ENCODE assay signal across 1 cellular context in the genomic region with DNA sequence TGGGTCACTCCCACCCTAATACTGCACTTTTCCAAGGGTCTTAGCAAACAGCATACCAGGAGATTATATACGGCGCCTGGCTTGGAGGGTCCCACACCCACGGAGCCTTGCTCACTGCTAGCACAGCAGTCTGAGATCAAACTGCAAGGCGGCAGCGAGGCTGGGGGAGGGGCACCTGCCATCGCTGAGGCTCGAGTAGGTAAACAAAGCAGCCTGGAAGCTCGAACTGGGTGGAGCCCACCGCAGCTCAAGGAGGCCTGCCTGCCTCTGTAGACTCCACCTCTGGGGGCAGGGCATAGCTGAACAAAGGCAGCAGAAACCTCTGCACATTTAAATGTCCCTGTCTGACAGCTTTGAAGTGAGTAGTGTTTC.
A peak's percentile ranks its signal among the peaks of the same experiment; 100 is the strongest.
TF ChIP-seq lines count a peak whose summit lies in the region.

No MANE protein-coding gene starts in this region.

TF ChIP-seq in HepG2, 621 proteins besides CTCF, POLR2A, EP300 and RAD21 (continues in another document):
- TF ChIP-seq KDM5B (CRISPR knock-in tag; IDR thresholded peaks at IDR 0.05; ENCODE audit: borderline replicate concordance), result 0 out of 2 replicates have a peak, but pooled peaks have one; percentile 37
- TF ChIP-seq HNF4A (CRISPR knock-in tag; IDR thresholded peaks at IDR 0.05), result 0 out of 2 replicates have a peak, but pooled peaks have one; percentile 16
- TF ChIP-seq, protein P1, sequence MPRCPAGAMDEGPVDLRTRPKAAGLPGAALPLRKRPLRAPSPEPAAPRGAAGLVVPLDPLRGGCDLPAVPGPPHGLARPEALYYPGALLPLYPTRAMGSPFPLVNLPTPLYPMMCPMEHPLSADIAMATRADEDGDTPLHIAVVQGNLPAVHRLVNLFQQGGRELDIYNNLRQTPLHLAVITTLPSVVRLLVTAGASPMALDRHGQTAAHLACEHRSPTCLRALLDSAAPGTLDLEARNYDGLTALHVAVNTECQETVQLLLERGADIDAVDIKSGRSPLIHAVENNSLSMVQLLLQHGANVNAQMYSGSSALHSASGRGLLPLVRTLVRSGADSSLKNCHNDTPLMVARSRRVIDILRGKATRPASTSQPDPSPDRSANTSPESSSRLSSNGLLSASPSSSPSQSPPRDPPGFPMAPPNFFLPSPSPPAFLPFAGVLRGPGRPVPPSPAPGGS (CRISPR knock-in tag; IDR thresholded peaks at IDR 0.05), result 0 out of 2 replicates have a peak, but pooled peaks have one; percentile 37
- TF ChIP-seq, protein P2, sequence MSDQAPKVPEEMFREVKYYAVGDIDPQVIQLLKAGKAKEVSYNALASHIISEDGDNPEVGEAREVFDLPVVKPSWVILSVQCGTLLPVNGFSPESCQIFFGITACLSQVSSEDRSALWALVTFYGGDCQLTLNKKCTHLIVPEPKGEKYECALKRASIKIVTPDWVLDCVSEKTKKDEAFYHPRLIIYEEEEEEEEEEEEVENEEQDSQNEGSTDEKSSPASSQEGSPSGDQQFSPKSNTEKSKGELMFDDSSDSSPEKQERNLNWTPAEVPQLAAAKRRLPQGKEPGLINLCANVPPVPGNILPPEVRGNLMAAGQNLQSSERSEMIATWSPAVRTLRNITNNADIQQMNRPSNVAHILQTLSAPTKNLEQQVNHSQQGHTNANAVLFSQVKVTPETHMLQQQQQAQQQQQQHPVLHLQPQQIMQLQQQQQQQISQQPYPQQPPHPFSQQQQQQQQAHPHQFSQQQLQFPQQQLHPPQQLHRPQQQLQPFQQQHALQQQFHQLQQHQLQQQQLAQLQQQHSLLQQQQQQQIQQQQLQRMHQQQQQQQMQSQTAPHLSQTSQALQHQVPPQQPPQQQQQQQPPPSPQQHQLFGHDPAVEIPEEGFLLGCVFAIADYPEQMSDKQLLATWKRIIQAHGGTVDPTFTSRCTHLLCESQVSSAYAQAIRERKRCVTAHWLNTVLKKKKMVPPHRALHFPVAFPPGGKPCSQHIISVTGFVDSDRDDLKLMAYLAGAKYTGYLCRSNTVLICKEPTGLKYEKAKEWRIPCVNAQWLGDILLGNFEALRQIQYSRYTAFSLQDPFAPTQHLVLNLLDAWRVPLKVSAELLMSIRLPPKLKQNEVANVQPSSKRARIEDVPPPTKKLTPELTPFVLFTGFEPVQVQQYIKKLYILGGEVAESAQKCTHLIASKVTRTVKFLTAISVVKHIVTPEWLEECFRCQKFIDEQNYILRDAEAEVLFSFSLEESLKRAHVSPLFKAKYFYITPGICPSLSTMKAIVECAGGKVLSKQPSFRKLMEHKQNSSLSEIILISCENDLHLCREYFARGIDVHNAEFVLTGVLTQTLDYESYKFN (CRISPR knock-in tag; conservative IDR thresholded peaks at IDR 0.05), result peak; percentile 49
- TF ChIP-seq ZNF709 (CRISPR knock-in tag; IDR thresholded peaks at IDR 0.05), result 0 out of 2 replicates have a peak, but pooled peaks have one; percentile 46
- peak; percentile 64; the same call in 1 of the 2 replicates for TF ChIP-seq BORCS8-MEF2B (CRISPR knock-in tag; IDR thresholded peaks at IDR 0.05)
- TF ChIP-seq ZNF598 (CRISPR knock-in tag; IDR thresholded peaks at IDR 0.05; ENCODE audit: borderline replicate concordance), result 0 out of 2 replicates have a peak, but pooled peaks have one; percentile 39
- TF ChIP-seq ZNF292 (CRISPR knock-in tag; IDR thresholded peaks at IDR 0.05; ENCODE audit: borderline replicate concordance, low read depth), result peak; percentile 74; the same call in 1 of the 2 replicates
- TF ChIP-seq FOXA3 (CRISPR knock-in tag; IDR thresholded peaks at IDR 0.05), result peak; percentile 69
- TF ChIP-seq, protein P3, sequence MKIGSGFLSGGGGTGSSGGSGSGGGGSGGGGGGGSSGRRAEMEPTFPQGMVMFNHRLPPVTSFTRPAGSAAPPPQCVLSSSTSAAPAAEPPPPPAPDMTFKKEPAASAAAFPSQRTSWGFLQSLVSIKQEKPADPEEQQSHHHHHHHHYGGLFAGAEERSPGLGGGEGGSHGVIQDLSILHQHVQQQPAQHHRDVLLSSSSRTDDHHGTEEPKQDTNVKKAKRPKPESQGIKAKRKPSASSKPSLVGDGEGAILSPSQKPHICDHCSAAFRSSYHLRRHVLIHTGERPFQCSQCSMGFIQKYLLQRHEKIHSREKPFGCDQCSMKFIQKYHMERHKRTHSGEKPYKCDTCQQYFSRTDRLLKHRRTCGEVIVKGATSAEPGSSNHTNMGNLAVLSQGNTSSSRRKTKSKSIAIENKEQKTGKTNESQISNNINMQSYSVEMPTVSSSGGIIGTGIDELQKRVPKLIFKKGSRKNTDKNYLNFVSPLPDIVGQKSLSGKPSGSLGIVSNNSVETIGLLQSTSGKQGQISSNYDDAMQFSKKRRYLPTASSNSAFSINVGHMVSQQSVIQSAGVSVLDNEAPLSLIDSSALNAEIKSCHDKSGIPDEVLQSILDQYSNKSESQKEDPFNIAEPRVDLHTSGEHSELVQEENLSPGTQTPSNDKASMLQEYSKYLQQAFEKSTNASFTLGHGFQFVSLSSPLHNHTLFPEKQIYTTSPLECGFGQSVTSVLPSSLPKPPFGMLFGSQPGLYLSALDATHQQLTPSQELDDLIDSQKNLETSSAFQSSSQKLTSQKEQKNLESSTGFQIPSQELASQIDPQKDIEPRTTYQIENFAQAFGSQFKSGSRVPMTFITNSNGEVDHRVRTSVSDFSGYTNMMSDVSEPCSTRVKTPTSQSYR (CRISPR knock-in tag; IDR thresholded peaks at IDR 0.05; ENCODE audit: borderline replicate concordance), result peak; percentile 94
- TF ChIP-seq, protein P4, sequence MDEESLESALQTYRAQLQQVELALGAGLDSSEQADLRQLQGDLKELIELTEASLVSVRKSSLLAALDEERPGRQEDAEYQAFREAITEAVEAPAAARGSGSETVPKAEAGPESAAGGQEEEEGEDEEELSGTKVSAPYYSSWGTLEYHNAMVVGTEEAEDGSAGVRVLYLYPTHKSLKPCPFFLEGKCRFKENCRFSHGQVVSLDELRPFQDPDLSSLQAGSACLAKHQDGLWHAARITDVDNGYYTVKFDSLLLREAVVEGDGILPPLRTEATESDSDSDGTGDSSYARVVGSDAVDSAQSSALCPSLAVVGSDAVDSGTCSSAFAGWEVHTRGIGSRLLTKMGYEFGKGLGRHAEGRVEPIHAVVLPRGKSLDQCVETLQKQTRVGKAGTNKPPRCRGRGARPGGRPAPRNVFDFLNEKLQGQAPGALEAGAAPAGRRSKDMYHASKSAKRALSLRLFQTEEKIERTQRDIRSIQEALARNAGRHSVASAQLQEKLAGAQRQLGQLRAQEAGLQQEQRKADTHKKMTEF (CRISPR knock-in tag; IDR thresholded peaks at IDR 0.05), result peak; percentile 43; the same call in 1 of the 2 replicates
- peak; percentile 61; the same call in 1 of the 2 replicates for TF ChIP-seq MTA1 (CRISPR knock-in tag; IDR thresholded peaks at IDR 0.05; ENCODE audit: borderline replicate concordance)
- TF ChIP-seq, protein P5, sequence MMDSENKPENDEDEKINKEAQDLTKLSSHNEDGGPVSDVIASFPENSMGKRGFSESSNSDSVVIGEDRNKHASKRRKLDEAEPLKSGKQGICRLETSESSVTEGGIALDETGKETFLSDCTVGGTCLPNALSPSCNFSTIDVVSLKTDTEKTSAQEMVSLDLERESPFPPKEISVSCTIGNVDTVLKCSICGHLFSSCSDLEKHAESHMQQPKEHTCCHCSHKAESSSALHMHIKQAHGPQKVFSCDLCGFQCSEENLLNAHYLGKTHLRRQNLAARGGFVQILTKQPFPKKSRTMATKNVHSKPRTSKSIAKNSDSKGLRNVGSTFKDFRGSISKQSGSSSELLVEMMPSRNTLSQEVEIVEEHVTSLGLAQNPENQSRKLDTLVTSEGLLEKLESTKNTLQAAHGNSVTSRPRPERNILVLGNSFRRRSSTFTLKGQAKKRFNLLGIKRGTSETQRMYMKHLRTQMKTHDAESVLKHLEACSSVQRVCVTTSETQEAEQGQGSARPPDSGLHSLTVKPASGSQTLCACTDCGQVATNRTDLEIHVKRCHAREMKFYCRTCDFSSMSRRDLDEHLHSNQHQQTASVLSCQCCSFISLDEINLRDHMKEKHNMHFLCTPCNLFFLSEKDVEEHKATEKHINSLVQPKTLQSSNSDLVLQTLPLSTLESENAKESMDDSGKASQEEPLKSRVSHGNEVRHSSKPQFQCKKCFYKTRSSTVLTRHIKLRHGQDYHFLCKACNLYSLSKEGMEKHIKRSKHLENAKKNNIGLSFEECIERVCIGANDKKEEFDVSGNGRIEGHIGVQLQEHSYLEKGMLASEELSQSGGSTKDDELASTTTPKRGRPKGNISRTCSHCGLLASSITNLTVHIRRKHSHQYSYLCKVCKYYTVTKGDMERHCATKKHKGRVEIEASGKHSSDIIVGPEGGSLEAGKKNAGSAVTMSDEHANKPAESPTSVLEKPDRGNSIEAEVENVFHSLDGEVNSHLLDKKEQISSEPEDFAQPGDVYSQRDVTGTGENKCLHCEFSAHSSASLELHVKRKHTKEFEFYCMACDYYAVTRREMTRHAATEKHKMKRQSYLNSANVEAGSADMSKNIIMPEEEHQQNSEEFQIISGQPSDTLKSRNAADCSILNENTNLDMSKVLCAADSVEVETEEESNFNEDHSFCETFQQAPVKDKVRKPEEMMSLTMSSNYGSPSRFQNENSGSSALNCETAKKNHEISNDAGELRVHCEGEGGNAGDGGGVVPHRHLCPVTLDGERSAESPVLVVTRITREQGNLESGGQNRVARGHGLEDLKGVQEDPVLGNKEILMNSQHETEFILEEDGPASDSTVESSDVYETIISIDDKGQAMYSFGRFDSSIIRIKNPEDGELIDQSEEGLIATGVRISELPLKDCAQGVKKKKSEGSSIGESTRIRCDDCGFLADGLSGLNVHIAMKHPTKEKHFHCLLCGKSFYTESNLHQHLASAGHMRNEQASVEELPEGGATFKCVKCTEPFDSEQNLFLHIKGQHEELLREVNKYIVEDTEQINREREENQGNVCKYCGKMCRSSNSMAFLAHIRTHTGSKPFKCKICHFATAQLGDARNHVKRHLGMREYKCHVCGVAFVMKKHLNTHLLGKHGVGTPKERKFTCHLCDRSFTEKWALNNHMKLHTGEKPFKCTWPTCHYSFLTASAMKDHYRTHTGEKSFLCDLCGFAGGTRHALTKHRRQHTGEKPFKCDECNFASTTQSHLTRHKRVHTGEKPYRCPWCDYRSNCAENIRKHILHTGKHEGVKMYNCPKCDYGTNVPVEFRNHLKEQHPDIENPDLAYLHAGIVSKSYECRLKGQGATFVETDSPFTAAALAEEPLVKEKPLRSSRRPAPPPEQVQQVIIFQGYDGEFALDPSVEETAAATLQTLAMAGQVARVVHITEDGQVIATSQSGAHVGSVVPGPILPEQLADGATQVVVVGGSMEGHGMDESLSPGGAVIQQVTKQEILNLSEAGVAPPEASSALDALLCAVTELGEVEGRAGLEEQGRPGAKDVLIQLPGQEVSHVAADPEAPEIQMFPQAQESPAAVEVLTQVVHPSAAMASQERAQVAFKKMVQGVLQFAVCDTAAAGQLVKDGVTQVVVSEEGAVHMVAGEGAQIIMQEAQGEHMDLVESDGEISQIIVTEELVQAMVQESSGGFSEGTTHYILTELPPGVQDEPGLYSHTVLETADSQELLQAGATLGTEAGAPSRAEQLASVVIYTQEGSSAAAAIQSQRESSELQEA (CRISPR knock-in tag; IDR thresholded peaks at IDR 0.05; ENCODE audit: not compliant biosample characterization), result peak; percentile 47
- TF ChIP-seq, protein P6, sequence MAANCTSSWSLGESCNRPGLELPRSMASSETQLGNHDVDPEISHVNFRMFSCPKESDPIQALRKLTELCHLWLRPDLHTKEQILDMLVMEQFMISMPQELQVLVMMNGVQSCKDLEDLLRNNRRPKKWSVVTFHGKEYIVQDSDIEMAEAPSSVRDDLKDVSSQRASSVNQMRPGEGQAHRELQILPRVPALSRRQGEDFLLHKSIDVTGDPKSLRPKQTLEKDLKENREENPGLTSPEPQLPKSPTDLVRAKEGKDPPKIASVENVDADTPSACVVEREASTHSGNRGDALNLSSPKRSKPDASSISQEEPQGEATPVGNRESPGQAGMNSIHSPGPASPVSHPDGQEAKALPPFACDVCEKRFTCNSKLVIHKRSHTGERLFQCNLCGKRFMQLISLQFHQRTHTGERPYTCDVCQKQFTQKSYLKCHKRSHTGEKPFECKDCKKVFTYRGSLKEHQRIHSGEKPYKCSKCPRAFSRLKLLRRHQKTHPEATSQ (CRISPR knock-in tag; IDR thresholded peaks at IDR 0.05; ENCODE audit: borderline replicate concordance), result 0 out of 2 replicates have a peak, but pooled peaks have one; percentile 52
- peak; percentile 72 for TF ChIP-seq SALL1 (CRISPR knock-in tag; IDR thresholded peaks at IDR 0.05)
- TF ChIP-seq, protein P7, sequence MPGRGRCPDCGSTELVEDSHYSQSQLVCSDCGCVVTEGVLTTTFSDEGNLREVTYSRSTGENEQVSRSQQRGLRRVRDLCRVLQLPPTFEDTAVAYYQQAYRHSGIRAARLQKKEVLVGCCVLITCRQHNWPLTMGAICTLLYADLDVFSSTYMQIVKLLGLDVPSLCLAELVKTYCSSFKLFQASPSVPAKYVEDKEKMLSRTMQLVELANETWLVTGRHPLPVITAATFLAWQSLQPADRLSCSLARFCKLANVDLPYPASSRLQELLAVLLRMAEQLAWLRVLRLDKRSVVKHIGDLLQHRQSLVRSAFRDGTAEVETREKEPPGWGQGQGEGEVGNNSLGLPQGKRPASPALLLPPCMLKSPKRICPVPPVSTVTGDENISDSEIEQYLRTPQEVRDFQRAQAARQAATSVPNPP (CRISPR knock-in tag; IDR thresholded peaks at IDR 0.05), result 0 out of 2 replicates have a peak, but pooled peaks have one; percentile 28
- TF ChIP-seq, protein P8, sequence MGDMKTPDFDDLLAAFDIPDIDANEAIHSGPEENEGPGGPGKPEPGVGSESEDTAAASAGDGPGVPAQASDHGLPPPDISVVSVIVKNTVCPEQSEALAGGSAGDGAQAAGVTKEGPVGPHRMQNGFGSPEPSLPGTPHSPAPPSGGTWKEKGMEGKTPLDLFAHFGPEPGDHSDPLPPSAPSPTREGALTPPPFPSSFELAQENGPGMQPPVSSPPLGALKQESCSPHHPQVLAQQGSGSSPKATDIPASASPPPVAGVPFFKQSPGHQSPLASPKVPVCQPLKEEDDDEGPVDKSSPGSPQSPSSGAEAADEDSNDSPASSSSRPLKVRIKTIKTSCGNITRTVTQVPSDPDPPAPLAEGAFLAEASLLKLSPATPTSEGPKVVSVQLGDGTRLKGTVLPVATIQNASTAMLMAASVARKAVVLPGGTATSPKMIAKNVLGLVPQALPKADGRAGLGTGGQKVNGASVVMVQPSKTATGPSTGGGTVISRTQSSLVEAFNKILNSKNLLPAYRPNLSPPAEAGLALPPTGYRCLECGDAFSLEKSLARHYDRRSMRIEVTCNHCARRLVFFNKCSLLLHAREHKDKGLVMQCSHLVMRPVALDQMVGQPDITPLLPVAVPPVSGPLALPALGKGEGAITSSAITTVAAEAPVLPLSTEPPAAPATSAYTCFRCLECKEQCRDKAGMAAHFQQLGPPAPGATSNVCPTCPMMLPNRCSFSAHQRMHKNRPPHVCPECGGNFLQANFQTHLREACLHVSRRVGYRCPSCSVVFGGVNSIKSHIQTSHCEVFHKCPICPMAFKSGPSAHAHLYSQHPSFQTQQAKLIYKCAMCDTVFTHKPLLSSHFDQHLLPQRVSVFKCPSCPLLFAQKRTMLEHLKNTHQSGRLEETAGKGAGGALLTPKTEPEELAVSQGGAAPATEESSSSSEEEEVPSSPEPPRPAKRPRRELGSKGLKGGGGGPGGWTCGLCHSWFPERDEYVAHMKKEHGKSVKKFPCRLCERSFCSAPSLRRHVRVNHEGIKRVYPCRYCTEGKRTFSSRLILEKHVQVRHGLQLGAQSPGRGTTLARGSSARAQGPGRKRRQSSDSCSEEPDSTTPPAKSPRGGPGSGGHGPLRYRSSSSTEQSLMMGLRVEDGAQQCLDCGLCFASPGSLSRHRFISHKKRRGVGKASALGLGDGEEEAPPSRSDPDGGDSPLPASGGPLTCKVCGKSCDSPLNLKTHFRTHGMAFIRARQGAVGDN (CRISPR knock-in tag; IDR thresholded peaks at IDR 0.05), result peak; percentile 65
- TF ChIP-seq KMT2B (CRISPR knock-in tag; IDR thresholded peaks at IDR 0.05), result peak; percentile 38; the same call in 1 of the 2 replicates
- peak; percentile 57; the same call in 1 of the 2 replicates for TF ChIP-seq KDM2A (CRISPR knock-in tag; IDR thresholded peaks at IDR 0.05; ENCODE audit: borderline replicate concordance, low read depth)
- TF ChIP-seq SP5 (CRISPR knock-in tag; IDR thresholded peaks at IDR 0.05; ENCODE audit: borderline replicate concordance, low read depth), result peak; percentile 63; the same call in 1 of the 2 replicates
- peak; percentile 79; the same call in 1 of the 2 replicates for TF ChIP-seq ZMYM4 (CRISPR knock-in tag; IDR thresholded peaks at IDR 0.05)
- 0 out of 2 replicates have a peak, but pooled peaks have one; percentile 33 for TF ChIP-seq SIX4 (CRISPR knock-in tag; IDR thresholded peaks at IDR 0.05)
